20 cellular contexts compared by ENCODE assay signal in the genomic region with DNA sequence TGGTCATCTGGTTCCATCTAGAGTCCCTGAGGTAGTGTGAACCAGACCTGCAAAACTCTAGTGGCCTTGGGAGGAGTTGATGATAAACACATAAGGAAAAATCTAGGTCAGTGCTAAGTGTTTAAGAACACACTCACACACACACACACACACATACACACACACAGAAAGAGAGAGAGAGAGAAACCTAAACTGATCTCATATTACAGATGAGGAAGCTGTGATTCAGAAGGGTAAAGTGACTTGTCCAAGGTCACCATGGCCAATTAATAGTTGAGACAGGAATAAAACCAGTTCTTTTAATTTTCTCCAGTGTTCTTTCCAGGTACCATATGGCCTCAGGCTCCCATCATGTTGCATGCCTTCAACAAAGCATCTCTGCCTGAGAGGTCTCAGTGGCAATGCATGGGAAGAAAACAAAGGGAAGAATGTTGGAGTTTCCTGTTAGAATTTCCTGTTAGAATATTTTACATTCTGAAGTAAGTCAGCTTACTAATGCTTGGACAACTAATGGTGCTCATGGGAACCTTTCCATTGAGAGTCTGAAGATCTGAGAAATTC.
DNase-seq lines count a peak whose midpoint lies in the region; ATAC-seq, FAIRE-seq and TF ChIP-seq lines count a peak whose summit lies in the region.
"Had no signal": no experiment of that assay in that cellular context is flagged by ENCODE, and none has a peak within 500 bp of the region (broad histone marks: within the 10 kb centered on the region; RNA-seq: fewer than 3 reads in every experiment).

No MANE protein-coding gene starts in this region.

- peaks cover 16% of the 10 kb centered on the region for H3K4me1 ChIP-seq in astrocyte (ENCODE audit: insufficient read depth, low read length)
- H3K4me1 ChIP-seq: tibial artery had no signal

- no peaks in the 10 kb centered on the region for H3K79me2 ChIP-seq in astrocyte (ENCODE audit: insufficient read depth, low read length)

- H3K4me3 Mint-ChIP-seq in astrocyte (ENCODE audit: unreplicated experiment) = no peak overlapping the region

- H3K27me3 Mint-ChIP-seq in astrocyte (ENCODE audit: low read depth, unreplicated experiment) = no peaks in the 10 kb centered on the region

- TF ChIP-seq CTCF in astrocyte (IDR thresholded peaks at IDR 0.05; ENCODE audit: insufficient read depth, low read depth, low read length) (no peak), fibroblast of villous mesenchyme (IDR thresholded peaks at IDR 0.05; ENCODE audit: insufficient read depth, low read depth, low read length) (no peak)

- no peaks in the 10 kb centered on the region for H3K9me3 ChIP-seq in astrocyte (ENCODE audit: insufficient read depth, low read depth, low read length)
- H3K9me3 ChIP-seq: tibial artery had no signal

- no peaks in the 10 kb centered on the region for H3K36me3 ChIP-seq in astrocyte (ENCODE audit: insufficient read depth, low read length)
- H3K36me3 ChIP-seq: cardiac muscle cell, tibial artery had no signal

- H3K27ac Mint-ChIP-seq in astrocyte (ENCODE audit: unreplicated experiment) = peak overlapping the region; percentile 88
- H3K27ac Mint-ChIP-seq: activated naive CD4-positive, alpha-beta T cell treated with anti-CD3 and anti-CD28 coated beads, Interleukin-2, amount 50 U/mL, for 72 hours had no signal

- peak overlapping the region; percentile 45 for H3K27ac ChIP-seq in astrocyte (ENCODE audit: low read depth, low read length)
- H3K27ac ChIP-seq: cardiac muscle cell, tibial artery had no signal

- DNase-seq in A172 (ENCODE audit: low spot score) = peak; percentile 46
- peak; percentile 68 for DNase-seq in HS-27A (ENCODE audit: low read depth)
- DNase-seq in astrocyte (ENCODE audit: low read depth) = peak; percentile 56
- DNase-seq in fibroblast of villous mesenchyme (ENCODE audit: low read depth) = peak; percentile 45
- DNase-seq in D341Med (ENCODE audit: low spot score) = no peak
- DNase-seq in activated CD4-positive, alpha-beta T cell treated with anti-CD3 and anti-CD28 coated beads for 4 hours = no peak
- DNase-seq: ACHN; effector CD8-positive, alpha-beta T cell; GDM1; KG1; NCI-H1436; NCI-H2227 treated with DMSO at 0.1 percent for 48 hours; SHP77; stimulated activated CD4-positive, alpha-beta T cell treated with anti-CD3 and anti-CD28 coated beads, Interleukin-4, amount 100 ng/mL, for 4 hours; tibial artery had no signal

- no peak overlapping the region for H2AFZ ChIP-seq in astrocyte (ENCODE audit: low read depth, low read length)

- no peaks in the 10 kb centered on the region for H3K36me3 Mint-ChIP-seq in astrocyte (ENCODE audit: low read depth, unreplicated experiment)
- H3K36me3 Mint-ChIP-seq: activated naive CD4-positive, alpha-beta T cell treated with anti-CD3 and anti-CD28 coated beads, Interleukin-2, amount 50 U/mL, for 72 hours had no signal

- H3K9ac ChIP-seq in astrocyte (ENCODE audit: low read length) = no peak overlapping the region

- no peak for ATAC-seq in HG02970 (IDR thresholded peaks at IDR 0.05; ENCODE audit: low FRiP score, unreplicated experiment)
- ATAC-seq in GM18861 (IDR thresholded peaks at IDR 0.05; ENCODE audit: unreplicated experiment) = no peak
- ATAC-seq: activated naive CD4-positive, alpha-beta T cell treated with anti-CD3 and anti-CD28 coated beads, Interleukin-2, amount 50 U/mL, for 72 hours had no signal

- no peak overlapping the region for H3K4me3 ChIP-seq in astrocyte (ENCODE audit: insufficient read depth, low read depth, low read length)
- no peak overlapping the region for H3K4me3 ChIP-seq in fibroblast of villous mesenchyme (ENCODE audit: low read depth, low read length)
- H3K4me3 ChIP-seq: cardiac muscle cell, tibial artery had no signal

- H3K4me1 Mint-ChIP-seq in astrocyte (ENCODE audit: low read depth, unreplicated experiment) = peaks cover 44% of the 10 kb centered on the region

- no peak overlapping the region for H3K4me2 ChIP-seq in astrocyte (ENCODE audit: low read length)

- FAIRE-seq in astrocyte (lab: Jason Lieb, UNC) = peak; percentile 69
- FAIRE-seq: GM12892 had no signal

- H3K27me3 ChIP-seq in astrocyte (ENCODE audit: insufficient read depth, low read length) = no peaks in the 10 kb centered on the region
- H3K27me3 ChIP-seq: cardiac muscle cell, tibial artery had no signal

- H3K9me3 Mint-ChIP-seq in astrocyte (ENCODE audit: unreplicated experiment) = no peaks in the 10 kb centered on the region
- H3K9me3 Mint-ChIP-seq: activated naive CD4-positive, alpha-beta T cell treated with anti-CD3 and anti-CD28 coated beads, Interleukin-2, amount 50 U/mL, for 72 hours had no signal

- H4K20me1 ChIP-seq in astrocyte (ENCODE audit: insufficient read depth, low read length) = no peaks in the 10 kb centered on the region

Comparison
In these comparisons a context has a peak if more than half of its experiments do, and no peak if none do; other contexts are left out.
1. DNase-seq: peak in A172 (single experiment), HS-27A (single experiment), astrocyte (single experiment) and fibroblast of villous mesenchyme (single experiment); none in D341Med (single experiment) and activated CD4-positive, alpha-beta T cell treated with anti-CD3 and anti-CD28 coated beads for 4 hours (0 of 2).